ENCODE assay signal across 27 cellular contexts in the genomic region with DNA sequence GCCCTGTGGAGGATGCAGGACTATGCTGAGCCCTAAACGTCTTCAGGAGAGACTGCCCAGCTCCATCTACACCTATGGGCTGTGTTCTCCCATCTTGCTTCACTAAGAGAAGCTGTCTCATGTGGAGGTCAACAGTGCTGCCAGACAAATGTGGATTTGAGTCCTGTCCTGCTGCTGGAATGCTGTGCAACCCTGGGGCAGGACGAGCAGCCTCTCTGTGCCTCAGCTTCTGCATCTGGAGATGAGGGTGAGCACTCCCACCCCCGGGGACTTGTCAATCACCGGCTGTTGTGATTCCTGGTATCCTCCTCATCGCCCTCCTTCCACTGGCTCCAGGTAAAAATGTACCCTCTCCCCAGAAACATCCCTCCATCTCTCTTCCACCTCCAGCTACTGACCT. TPM values are rescaled to one million over a fixed set of nuclear protein-coding genes. Genes with fewer than 3 reads are reported as not detected.
DNase-seq lines count a peak whose midpoint lies in the region; ATAC-seq, FAIRE-seq and TF ChIP-seq lines count a peak whose summit lies in the region.
"Had no signal": no experiment of that assay in that cellular context is flagged by ENCODE, and none has a peak within 500 bp of the region (broad histone marks: within the 10 kb centered on the region; RNA-seq: fewer than 3 reads in every experiment).

No MANE protein-coding gene starts in this region.

- peaks cover 69% of the 10 kb centered on the region for H3K79me2 ChIP-seq in K562 (ENCODE audit: control insufficient read depth, insufficient read depth, low read length)

- no peaks in the 10 kb centered on the region for H3K27me3 ChIP-seq in K562 (ENCODE audit: control insufficient read depth in 2 of 2, insufficient read depth in 2 of 2, low read length in 2 of 2)
- no peaks in the 10 kb centered on the region for H3K27me3 ChIP-seq in vagina
- H3K27me3 ChIP-seq: BE2C, breast epithelium had no signal

- H3K4me3 ChIP-seq in K562 (no peak overlapping the region), vagina (no peak overlapping the region)
- H3K4me3 ChIP-seq: breast epithelium, GM23338, thoracic aorta had no signal

- no peak for TF ChIP-seq EP300 in K562 (IDR thresholded peaks at IDR 0.05; ENCODE audit: low read length)

- peaks cover 27% of the 10 kb centered on the region for H4K20me1 ChIP-seq in K562 (replicated peaks; ENCODE audit: control insufficient read depth, insufficient read depth, low read length)

- peaks cover 0 to 15% of the 10 kb centered on the region in 2 experiments; a peak in 3 of 5 replicates for H3K4me1 ChIP-seq in K562 (replicated peaks in 1 of 2; ENCODE audit: control insufficient read depth in 2 of 2, insufficient read depth in 2 of 2, low read length in 2 of 2)
- peaks cover 72% of the 10 kb centered on the region for H3K4me1 ChIP-seq in vagina

- no peak overlapping the region for H3K4me2 ChIP-seq in K562 (ENCODE audit: insufficient read depth, low read length)
- H3K4me2 ChIP-seq: GM23338 had no signal

- no peak for DNase-seq in activated T-cell treated with anti-CD3 and anti-CD28 coated beads, Interleukin-2, amount 50 U/mL, for 24 hours
- no peak for DNase-seq in activated T-cell treated with anti-CD3 and anti-CD28 coated beads for 4 hours
- DNase-seq in K562 (ENCODE audit: extremely low read depth in 1 of 4, low spot score in 3 of 4): peak in 1 of 4 experiments; percentile 7
- DNase-seq in natural killer cell treated with Interleukin-12 subunit alpha and Interleukin-12 subunit beta and Interleukin-15 and Interleukin-18, amount 100 ng/mL, for 72 hours (ENCODE audit: low spot score): no peak
- no peak for DNase-seq in vagina (ENCODE audit: extremely low spot score in 2 of 2)
- DNase-seq in inferior parietal cortex (ENCODE audit: extremely low spot score): no peak
- no peak for DNase-seq in DMS153 treated with DMSO at 0.1 percent for 48 hours (lab: John Stamatoyannopoulos, UW; ENCODE audit: unreplicated experiment)
- no peak for DNase-seq in stimulated activated CD4-positive, alpha-beta T cell treated with anti-CD3 and anti-CD28 coated beads, Interleukin-2, amount 100 ng/mL, for 48 hours
- DNase-seq: activated CD4-positive, alpha-beta T cell treated with anti-CD3 and anti-CD28 coated beads, Interleukin-2, amount 50 U/mL, for 4 hours; activated gamma-delta T cell treated with Interleukin-2 at 50 U/mL for 16 hours; BE2C; left colon; naive thymus-derived CD4-positive, alpha-beta T cell; NCI-H1105; NCI-H2081 treated with DMSO at 0.1 percent for 48 hours; NCI-H446; NK-92 treated with Interleukin-12 subunit alpha and Interleukin-12 subunit beta, amount 100 ng/mL, for 24 hours; posterior cingulate gyrus; stimulated activated naive CD4-positive, alpha-beta T cell had no signal

- in situ Hi-C loops in K562 (cut with MboI): no loop called here

- no peak for FAIRE-seq in K562 (lab: Jason Lieb, UNC)
- FAIRE-seq: A204.1, RCC 7860 had no signal

- intact Hi-C loops in K562 (cut with micrococcal nuclease) (no loop called here), vagina (cut with DNase I) (no loop called here)

- H3K36me3 ChIP-seq in K562 (ENCODE audit: control insufficient read depth, insufficient read depth, low read length) (no peaks in the 10 kb centered on the region), vagina (no peaks in the 10 kb centered on the region)
- H3K36me3 ChIP-seq: BE2C, breast epithelium, thoracic aorta had no signal

- H3K27ac Mint-ChIP-seq in activated T-cell treated with anti-CD3 and anti-CD28 coated beads, Interleukin-2, amount 50 U/mL, for 24 hours: peak overlapping the region; percentile 30
- peak overlapping the region; percentile 27 to 33 for H3K27ac Mint-ChIP-seq in natural killer cell treated with Interleukin-12 subunit alpha and Interleukin-12 subunit beta and Interleukin-15 and Interleukin-18, amount 100 ng/mL, for 72 hours
- H3K27ac Mint-ChIP-seq: dendritic cell treated with granulocyte-macrophage colony-stimulating factor and Interleukin-4, amounts not matched to agents 40 ng/mL and 50 ng/mL, for 4 days; GM23338; T-helper 1 cell treated with Interleukin-12 subunit alpha and Interleukin-12 subunit beta and Interleukin-4 antibody, amounts not matched to agents 30 μg/mL and 1 μg/mL, for 36 hours had no signal

- no peak for TF ChIP-seq CTCF in K562 (IDR thresholded peaks at IDR 0.05 in 2 of 3, conservative IDR thresholded peaks at IDR 0.05 in 1 of 3; ENCODE audit: insufficient read depth in 2 of 3, low read depth in 1 of 3, low read length in 3 of 3)
- TF ChIP-seq CTCF in vagina (IDR thresholded peaks at IDR 0.05): no peak

- BruUV-seq in K562 (replicated peaks; lab: Mats Ljungman, UMichigan): no TSS peak

- POLR2A ChIA-PET in K562 (lab: Yijun Ruan, JAX): interaction anchor here (0.8 to 2.0 kb wide), 4 partner anchors 9 to 17 kb away, joined by 3 to 10 read pairs (median 4); no protein-coding TSS in a partner anchor

- H3K9me3 ChIP-seq in K562 (replicated peaks; ENCODE audit: control insufficient read depth, insufficient read depth, low read depth, low read length) (no peaks in the 10 kb centered on the region), vagina (no peaks in the 10 kb centered on the region)
- H3K9me3 ChIP-seq: BE2C, breast epithelium, thoracic aorta had no signal

- WGBS in K562 (ENCODE audit: insufficient coverage, low coverage, missing lambda C conversion rate): 72% methylated on average over 5 of the region's 5 CpGs

- no peak overlapping the region for H2AFZ ChIP-seq in K562 (ENCODE audit: low read depth, low read length)
- H2AFZ ChIP-seq: GM23338 had no signal

- no peaks in the 10 kb centered on the region for H3K27me3 Mint-ChIP-seq in activated T-cell treated with anti-CD3 and anti-CD28 coated beads, Interleukin-2, amount 50 U/mL, for 24 hours
- H3K27me3 Mint-ChIP-seq in natural killer cell treated with Interleukin-12 subunit alpha and Interleukin-12 subunit beta and Interleukin-15 and Interleukin-18, amount 100 ng/mL, for 72 hours: no peaks in the 10 kb centered on the region
- H3K27me3 Mint-ChIP-seq: dendritic cell treated with granulocyte-macrophage colony-stimulating factor and Interleukin-4, amounts not matched to agents 40 ng/mL and 50 ng/mL, for 4 days; naive thymus-derived CD4-positive, alpha-beta T cell had no signal

- H3K4me1 Mint-ChIP-seq in activated T-cell treated with anti-CD3 and anti-CD28 coated beads, Interleukin-2, amount 50 U/mL, for 24 hours (ENCODE audit: low read depth): peaks cover 54% of the 10 kb centered on the region
- H3K4me1 Mint-ChIP-seq in natural killer cell treated with Interleukin-12 subunit alpha and Interleukin-12 subunit beta and Interleukin-15 and Interleukin-18, amount 100 ng/mL, for 72 hours (ENCODE audit: low read depth in 2 of 2): peaks cover 48 to 58% of the 10 kb centered on the region in 2 donors

- H3K36me3 Mint-ChIP-seq in activated T-cell treated with anti-CD3 and anti-CD28 coated beads, Interleukin-2, amount 50 U/mL, for 24 hours (ENCODE audit: low read depth): peaks cover 4% of the 10 kb centered on the region
- H3K36me3 Mint-ChIP-seq in natural killer cell treated with Interleukin-12 subunit alpha and Interleukin-12 subunit beta and Interleukin-15 and Interleukin-18, amount 100 ng/mL, for 72 hours: no peaks in the 10 kb centered on the region

- TF ChIP-seq POLR2A in K562 (conservative IDR thresholded peaks at IDR 0.05) (no peak), vagina (IDR thresholded peaks at IDR 0.05) (no peak)

- no peaks in the 10 kb centered on the region for H3K9me1 ChIP-seq in K562 (ENCODE audit: control insufficient read depth, insufficient read depth, low read length)

- TF ChIP-seq RAD21 in K562 (CRISPR knock-in tag; conservative IDR thresholded peaks at IDR 0.05 in 1 of 2, IDR thresholded peaks at IDR 0.05 in 1 of 2): no peak

- H3K27ac ChIP-seq in K562 (ENCODE audit: extremely low read depth, low read depth, low read length) (no peak overlapping the region), vagina (peak overlapping the region; percentile 80)
- H3K27ac ChIP-seq: breast epithelium had no signal

- H3K9me3 Mint-ChIP-seq in activated T-cell treated with anti-CD3 and anti-CD28 coated beads, Interleukin-2, amount 50 U/mL, for 24 hours: no peaks in the 10 kb centered on the region
- no peaks in the 10 kb centered on the region for H3K9me3 Mint-ChIP-seq in natural killer cell treated with Interleukin-12 subunit alpha and Interleukin-12 subunit beta and Interleukin-15 and Interleukin-18, amount 100 ng/mL, for 72 hours
- H3K9me3 Mint-ChIP-seq: dendritic cell treated with granulocyte-macrophage colony-stimulating factor and Interleukin-4, amounts not matched to agents 40 ng/mL and 50 ng/mL, for 4 days; GM23338; naive thymus-derived CD4-positive, alpha-beta T cell; T-helper 1 cell treated with Interleukin-12 subunit alpha and Interleukin-12 subunit beta and Interleukin-4 antibody, amounts not matched to agents 30 μg/mL and 1 μg/mL, for 36 hours had no signal

- ATAC-seq in K562: no peak
- ATAC-seq in natural killer cell treated with Interleukin-12 subunit alpha and Interleukin-12 subunit beta and Interleukin-15 and Interleukin-18, amount 100 ng/mL, for 72 hours: no peak
- ATAC-seq: GM23338; left colon; naive thymus-derived CD4-positive, alpha-beta T cell had no signal

- H3K9ac ChIP-seq in K562 (ENCODE audit: insufficient read depth in 1 of 2, low read depth in 2 of 2, low read length in 2 of 2): 0 out of 4 replicates have a peak overlapping the region, but pooled peaks of 1 of the 2 experiments have one; percentile 17

- CTCF ChIA-PET in K562 (lab: Yijun Ruan, JAX; ENCODE audit: low intra/inter-chr PET ratio): no interaction called here

- no peak overlapping the region for H3K4me3 Mint-ChIP-seq in activated T-cell treated with anti-CD3 and anti-CD28 coated beads, Interleukin-2, amount 50 U/mL, for 24 hours
- no peak overlapping the region for H3K4me3 Mint-ChIP-seq in natural killer cell treated with Interleukin-12 subunit alpha and Interleukin-12 subunit beta and Interleukin-15 and Interleukin-18, amount 100 ng/mL, for 72 hours
- H3K4me3 Mint-ChIP-seq: dendritic cell treated with granulocyte-macrophage colony-stimulating factor and Interleukin-4, amounts not matched to agents 40 ng/mL and 50 ng/mL, for 4 days; GM23338; naive thymus-derived CD4-positive, alpha-beta T cell; T-helper 1 cell treated with Interleukin-12 subunit alpha and Interleukin-12 subunit beta and Interleukin-4 antibody, amounts not matched to agents 30 μg/mL and 1 μg/mL, for 36 hours had no signal

RNA-seq across cellular contexts. Expression of gene EPS15L1, which starts 16.3 kb away (rescaled TPM):
- total RNA-seq in K562 (2011; cell fraction: chromatin; rRNA removed; ENCODE audit: low replicate concordance): 81.9 and 116 TPM in 2 replicates
- 54.3 and 56.0 TPM in 2 replicates for total RNA-seq in K562 (2011; cell fraction: nucleolus; rRNA removed)
- total RNA-seq in K562 (2011; cell fraction: nucleoplasm; rRNA removed): 55.7 and 62.1 TPM in 2 replicates
- 11.0 and 13.5 TPM in 2 replicates for total RNA-seq in K562 (2014; rRNA removed)
- 12.2 and 12.3 TPM in 2 replicates for total RNA-seq in K562 (2014; rRNA removed; fragmentation: Illumina TruSeq; extraction: Trizol)
- 14.7 and 15.9 TPM in 2 replicates for total RNA-seq in K562 (2015; rRNA removed; fragmentation: Illumina TruSeq; extraction: Trizol)
- 37.1 and 38.1 TPM in 2 replicates for total RNA-seq in K562 (2021)
- polyA plus RNA-seq in K562 (2011; rRNA removed): 7.4 and 16.2 TPM in 2 replicates
- 9.5 and 11.2 TPM in 2 replicates for polyA plus RNA-seq in K562 (2011; cell fraction: cytosol; rRNA removed)
- polyA plus RNA-seq in K562 (2011; cell fraction: nucleus; rRNA removed): 18.8 and 20.5 TPM in 2 replicates
- 31.3 and 33.6 TPM in 2 replicates for polyA plus RNA-seq in K562 (2012)
- 25.1 and 28.4 TPM in 2 replicates for polyA plus RNA-seq in K562 (2014; fragmentation: Illumina TruSeq; extraction: Trizol)
- 1 to 10 TPM; 4.7 TPM for polyA plus RNA-seq in K562 (2014; fragmentation: Nextera tagmentation; extraction: Ambion mirVana)
- polyA plus RNA-seq in K562 (2014; rRNA removed): 15.6 and 18.7 TPM in 2 replicates
- 15.2 and 18.3 TPM in 2 replicates for polyA minus RNA-seq in K562 (2011; rRNA and poly(A)+ RNA removed)
- 13.2 and 27.3 TPM in 2 replicates for polyA minus RNA-seq in K562 (2011; cell fraction: cytosol; rRNA and poly(A)+ RNA removed)
- 17.1 and 27.9 TPM in 2 replicates for polyA minus RNA-seq in K562 (2011; cell fraction: nucleus; rRNA and poly(A)+ RNA removed)
- 10 to 100 TPM; 66.6 to 78.4 TPM for total RNA-seq in natural killer cell treated with Interleukin-12 subunit alpha and Interleukin-12 subunit beta and Interleukin-15 and Interleukin-18, amount 100 ng/mL, for 72 hours
- 34.6 TPM for total RNA-seq in vagina

RNA-seq across cellular contexts. Expression of gene CALR3, which starts 40.5 kb away (rescaled TPM):
- total RNA-seq in K562 (2011; cell fraction: chromatin; rRNA removed; ENCODE audit: low replicate concordance): not detected in 2 replicates
- total RNA-seq in K562 (2011; cell fraction: nucleolus; rRNA removed): not detected in 2 replicates
- total RNA-seq in K562 (2011; cell fraction: nucleoplasm; rRNA removed): not detected in 2 replicates
- total RNA-seq in K562 (2014; rRNA removed) (0.41 TPM in 1 of 2 replicates, not detected in the other), K562 (2014; rRNA removed; fragmentation: Illumina TruSeq; extraction: Trizol) (0.18 and 0.19 TPM in 2 replicates), K562 (2015; rRNA removed; fragmentation: Illumina TruSeq; extraction: Trizol) (not detected in 2 replicates), K562 (2021) (not detected in 2 replicates), vagina (not detected)
- polyA plus RNA-seq in K562 (2011; rRNA removed) (0.15 TPM in 1 of 2 replicates, not detected in the other), K562 (2014; fragmentation: Illumina TruSeq; extraction: Trizol) (not detected in 2 replicates), K562 (2014; fragmentation: Nextera tagmentation; extraction: Ambion mirVana) (under 1 TPM; 0.22 to 0.24 TPM), K562 (2014; rRNA removed) (not detected in 2 replicates)
- not detected in 2 replicates for polyA plus RNA-seq in K562 (2011; cell fraction: cytosol; rRNA removed)
- not detected in 2 replicates for polyA plus RNA-seq in K562 (2011; cell fraction: nucleus; rRNA removed)
- polyA plus RNA-seq in K562 (2012): 0.07 TPM in 1 of 2 replicates, not detected in the other
- polyA minus RNA-seq in K562 (2011; rRNA and poly(A)+ RNA removed): 0.24 TPM in 1 of 2 replicates, not detected in the other
- polyA minus RNA-seq in K562 (2011; cell fraction: cytosol; rRNA and poly(A)+ RNA removed): not detected in 2 replicates
- not detected in 2 replicates for polyA minus RNA-seq in K562 (2011; cell fraction: nucleus; rRNA and poly(A)+ RNA removed)
- not detected for total RNA-seq in natural killer cell treated with Interleukin-12 subunit alpha and Interleukin-12 subunit beta and Interleukin-15 and Interleukin-18, amount 100 ng/mL, for 72 hours
- total RNA-seq: breast epithelium; fibroblast of lung; left colon; naive thymus-derived CD4-positive, alpha-beta T cell; thoracic aorta had no signal
- polyA plus RNA-seq: fibroblast of lung; naive thymus-derived CD4-positive, alpha-beta T cell had no signal

RNA-seq across cellular contexts. Expression of gene C19orf44, which starts 40.7 kb away (rescaled TPM):
- 21.2 and 28.6 TPM in 2 replicates for total RNA-seq in K562 (2011; cell fraction: chromatin; rRNA removed; ENCODE audit: low replicate concordance)
- 10.8 and 13.3 TPM in 2 replicates for total RNA-seq in K562 (2011; cell fraction: nucleolus; rRNA removed)
- total RNA-seq in K562 (2011; cell fraction: nucleoplasm; rRNA removed): 10.6 and 15.0 TPM in 2 replicates
- 2.2 and 4.1 TPM in 2 replicates for total RNA-seq in K562 (2014; rRNA removed)
- 3.5 and 4.2 TPM in 2 replicates for total RNA-seq in K562 (2014; rRNA removed; fragmentation: Illumina TruSeq; extraction: Trizol)
- total RNA-seq in K562 (2015; rRNA removed; fragmentation: Illumina TruSeq; extraction: Trizol): 3.5 and 3.8 TPM in 2 replicates
- total RNA-seq in K562 (2021): 4.7 and 6.6 TPM in 2 replicates
- polyA plus RNA-seq in K562 (2011; rRNA removed): 2.8 TPM in 2 replicates
- 1.9 and 3.4 TPM in 2 replicates for polyA plus RNA-seq in K562 (2011; cell fraction: cytosol; rRNA removed)
- polyA plus RNA-seq in K562 (2011; cell fraction: nucleus; rRNA removed): 5.4 and 11.4 TPM in 2 replicates
- polyA plus RNA-seq in K562 (2012): 3.7 and 4.9 TPM in 2 replicates
- polyA plus RNA-seq in K562 (2014; fragmentation: Illumina TruSeq; extraction: Trizol): 4.7 and 7.7 TPM in 2 replicates
- polyA plus RNA-seq in K562 (2014; fragmentation: Nextera tagmentation; extraction: Ambion mirVana): under 1 TPM; 0.41 to 0.51 TPM
- 4.3 and 5.2 TPM in 2 replicates for polyA plus RNA-seq in K562 (2014; rRNA removed)
- polyA minus RNA-seq in K562 (2011; rRNA and poly(A)+ RNA removed): 1.9 and 2.1 TPM in 2 replicates
- 2.7 and 4.2 TPM in 2 replicates for polyA minus RNA-seq in K562 (2011; cell fraction: cytosol; rRNA and poly(A)+ RNA removed)
- polyA minus RNA-seq in K562 (2011; cell fraction: nucleus; rRNA and poly(A)+ RNA removed): 4.4 and 5.7 TPM in 2 replicates
- 1 to 10 TPM; 3.3 to 7.5 TPM for total RNA-seq in natural killer cell treated with Interleukin-12 subunit alpha and Interleukin-12 subunit beta and Interleukin-15 and Interleukin-18, amount 100 ng/mL, for 72 hours
- total RNA-seq in vagina: 7.4 TPM
